In the genomic region with DNA sequence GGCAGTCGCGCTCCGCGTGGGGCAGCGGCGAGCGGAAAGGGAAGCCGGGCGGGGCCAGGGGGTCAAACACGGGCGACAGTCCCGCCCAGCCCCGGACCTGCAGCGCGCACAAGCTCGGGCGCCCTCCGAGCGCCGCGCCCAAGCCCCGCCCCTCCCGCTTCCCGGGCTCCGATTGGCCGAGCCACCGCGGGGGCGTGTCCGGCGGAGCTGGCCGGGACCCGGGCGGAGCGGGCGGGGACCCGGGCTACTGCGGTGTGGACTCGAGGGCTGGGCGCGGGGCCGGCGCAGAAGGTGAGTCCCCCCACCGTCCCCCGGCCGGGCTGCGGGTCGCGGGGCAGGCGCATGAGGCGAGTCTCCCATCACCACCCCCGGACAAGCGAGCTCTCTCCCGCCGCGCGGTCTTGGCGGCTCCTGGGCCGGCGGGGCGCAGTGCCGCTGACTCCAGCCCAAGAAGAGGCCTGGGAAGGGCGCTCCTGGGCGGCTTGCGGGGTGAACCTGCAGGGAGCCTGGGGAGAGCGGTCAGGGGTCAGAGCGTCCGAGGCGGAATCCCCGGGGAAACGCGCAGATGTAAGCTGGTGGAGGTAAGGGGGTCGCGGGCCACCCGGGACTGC, we compare ENCODE assay signal across 8 cellular contexts.
DNase-seq lines count a peak whose midpoint lies in the region; ATAC-seq lines count a peak whose summit lies in the region.

A gene with protein sequence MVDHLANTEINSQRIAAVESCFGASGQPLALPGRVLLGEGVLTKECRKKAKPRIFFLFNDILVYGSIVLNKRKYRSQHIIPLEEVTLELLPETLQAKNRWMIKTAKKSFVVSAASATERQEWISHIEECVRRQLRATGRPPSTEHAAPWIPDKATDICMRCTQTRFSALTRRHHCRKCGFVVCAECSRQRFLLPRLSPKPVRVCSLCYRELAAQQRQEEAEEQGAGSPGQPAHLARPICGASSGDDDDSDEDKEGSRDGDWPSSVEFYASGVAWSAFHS (plus strand): TSS at position 247 of the 611 bp plus-strand sequence. CDS start 8,379 bp downstream, outside the sequence.

- no peaks in the 10 kb centered on the region for H3K27me3 ChIP-seq in ACC112 (ENCODE audit: insufficient read depth, low read length)

- H3K4me1 ChIP-seq in ACC112 (ENCODE audit: control insufficient read depth, insufficient read depth, low read length, unreplicated experiment), result peaks cover 31% of the 10 kb centered on the region

- peaks cover 6% of the 10 kb centered on the region for H3K79me2 ChIP-seq in ACC112 (ENCODE audit: control insufficient read depth, insufficient read depth, low read length, unreplicated experiment)

- peak; percentile 85 for DNase-seq in NCI-H2196 (lab: John Stamatoyannopoulos, UW; ENCODE audit: unreplicated experiment)
- peak; percentile 94 for DNase-seq in activated CD4-positive, CD25-positive, alpha-beta regulatory T cell treated with anti-CD3 and anti-CD28 coated beads, Interleukin-2, amount 50 U/mL, for 72 hours
- peak; percentile 81 for DNase-seq in cerebellar cortex (ENCODE audit: low spot score)
- DNase-seq in kidney glomerular epithelial cell (lab: John Stamatoyannopoulos, UW), result peak; percentile 17
- DNase-seq in stimulated activated CD4-positive, alpha-beta T cell treated with anti-CD3 and anti-CD28 coated beads, Interleukin-15, amount 100 ng/mL, for 48 hours (ENCODE audit: low read depth in 2 of 2), result peak; percentile 66 to 78

- ATAC-seq in GM18511 (IDR thresholded peaks at IDR 0.05; ENCODE audit: unreplicated experiment), result peak; percentile 91
- ATAC-seq in HG02973 (IDR thresholded peaks at IDR 0.05; ENCODE audit: unreplicated experiment), result peak; percentile 83

- H3K4me3 ChIP-seq in ACC112 (ENCODE audit: low read depth, low read length), result peak within 1 kb of the TSS; percentile 91

- peak within 1 kb of the TSS; percentile 79 for H3K27ac ChIP-seq in ACC112 (ENCODE audit: low read depth, low read length)

- no peaks in the 10 kb centered on the region for H3K36me3 ChIP-seq in ACC112 (ENCODE audit: insufficient read depth, low read length)

- H2AFZ ChIP-seq in ACC112 (ENCODE audit: low read length, unreplicated experiment), result peak within 1 kb of the TSS; percentile 60

Comparison
In these comparisons a context has a peak if more than half of its experiments do, and no peak if none do; other contexts are left out.
1. Peak in every context shown above with its lines: DNase-seq, ATAC-seq, H3K4me3 ChIP-seq and H3K27ac ChIP-seq.
2. DNase-seq: peak in every context shown above with its lines; median percentile 94 in activated CD4-positive, CD25-positive, alpha-beta regulatory T cell treated with anti-CD3 and anti-CD28 coated beads, Interleukin-2, amount 50 U/mL, for 72 hours; 85 in NCI-H2196; 81 in cerebellar cortex; 72 in stimulated activated CD4-positive, alpha-beta T cell treated with anti-CD3 and anti-CD28 coated beads, Interleukin-15, amount 100 ng/mL, for 48 hours; 17 in kidney glomerular epithelial cell.